1 cellular context compared by ENCODE assay signal in the genomic region with DNA sequence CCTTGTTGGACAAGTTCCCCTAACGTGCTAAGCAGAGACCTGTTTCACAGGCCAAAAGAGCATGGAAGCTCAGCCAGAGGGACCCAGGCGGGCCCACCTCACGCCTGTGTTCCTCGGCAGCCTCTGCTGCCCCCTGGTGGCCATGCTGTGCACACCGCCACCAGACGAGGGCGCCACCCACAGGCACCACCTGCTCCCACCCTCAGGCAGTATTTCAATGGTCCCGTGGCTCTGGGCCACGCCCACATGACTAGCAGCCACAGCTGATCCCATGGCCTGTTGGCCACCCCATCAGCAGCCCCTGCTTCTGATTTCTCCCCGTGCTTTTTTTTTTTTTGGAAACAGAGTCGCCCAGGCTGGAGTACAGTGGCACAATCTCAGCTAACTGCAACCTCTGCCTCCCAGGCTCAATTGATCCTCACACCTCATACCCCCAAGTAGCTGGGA.
A peak's percentile ranks its signal among the peaks of the same experiment; 100 is the strongest.
TF ChIP-seq lines count a peak whose summit lies in the region.

No MANE protein-coding gene starts in this region.

TF ChIP-seq in K562, 482 proteins besides CTCF, POLR2A, EP300 and RAD21 (continues in another document):
- no peak for TF ChIP-seq ERF (CRISPR knock-in tag; IDR thresholded peaks at IDR 0.05)
- TF ChIP-seq SIRT6 (IDR thresholded peaks at IDR 0.05; ENCODE audit: low read depth, low read length), result no peak
- TF ChIP-seq SRF (CRISPR knock-in tag; IDR thresholded peaks at IDR 0.05), result 0 out of 4 replicates have a peak, but pooled peaks of 1 of the 2 experiments have one; percentile 55
- TF ChIP-seq, protein P1, sequence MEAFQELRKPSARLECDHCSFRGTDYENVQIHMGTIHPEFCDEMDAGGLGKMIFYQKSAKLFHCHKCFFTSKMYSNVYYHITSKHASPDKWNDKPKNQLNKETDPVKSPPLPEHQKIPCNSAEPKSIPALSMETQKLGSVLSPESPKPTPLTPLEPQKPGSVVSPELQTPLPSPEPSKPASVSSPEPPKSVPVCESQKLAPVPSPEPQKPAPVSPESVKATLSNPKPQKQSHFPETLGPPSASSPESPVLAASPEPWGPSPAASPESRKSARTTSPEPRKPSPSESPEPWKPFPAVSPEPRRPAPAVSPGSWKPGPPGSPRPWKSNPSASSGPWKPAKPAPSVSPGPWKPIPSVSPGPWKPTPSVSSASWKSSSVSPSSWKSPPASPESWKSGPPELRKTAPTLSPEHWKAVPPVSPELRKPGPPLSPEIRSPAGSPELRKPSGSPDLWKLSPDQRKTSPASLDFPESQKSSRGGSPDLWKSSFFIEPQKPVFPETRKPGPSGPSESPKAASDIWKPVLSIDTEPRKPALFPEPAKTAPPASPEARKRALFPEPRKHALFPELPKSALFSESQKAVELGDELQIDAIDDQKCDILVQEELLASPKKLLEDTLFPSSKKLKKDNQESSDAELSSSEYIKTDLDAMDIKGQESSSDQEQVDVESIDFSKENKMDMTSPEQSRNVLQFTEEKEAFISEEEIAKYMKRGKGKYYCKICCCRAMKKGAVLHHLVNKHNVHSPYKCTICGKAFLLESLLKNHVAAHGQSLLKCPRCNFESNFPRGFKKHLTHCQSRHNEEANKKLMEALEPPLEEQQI (IDR thresholded peaks at IDR 0.05), result no peak; the same call in 1 of the 2 replicates
- TF ChIP-seq ZKSCAN1 (IDR thresholded peaks at IDR 0.05; ENCODE audit: low read depth, low read length), result peak; percentile 63
- TF ChIP-seq CBX3 (IDR thresholded peaks at IDR 0.05; ENCODE audit: borderline replicate concordance in 1 of 2, low read length in 2 of 2), result peak in 1 of 2 experiments; percentile 87; a peak in 2 of 3 replicates
- peak; percentile 79; the same call in 1 of the 2 replicates for TF ChIP-seq ZBTB7A (IDR thresholded peaks at IDR 0.05; ENCODE audit: borderline replicate concordance, control insufficient read depth, low read depth, low read length)
- TF ChIP-seq MCM5 (IDR thresholded peaks at IDR 0.05; ENCODE audit: low read depth), result no peak
- TF ChIP-seq, protein P2, sequence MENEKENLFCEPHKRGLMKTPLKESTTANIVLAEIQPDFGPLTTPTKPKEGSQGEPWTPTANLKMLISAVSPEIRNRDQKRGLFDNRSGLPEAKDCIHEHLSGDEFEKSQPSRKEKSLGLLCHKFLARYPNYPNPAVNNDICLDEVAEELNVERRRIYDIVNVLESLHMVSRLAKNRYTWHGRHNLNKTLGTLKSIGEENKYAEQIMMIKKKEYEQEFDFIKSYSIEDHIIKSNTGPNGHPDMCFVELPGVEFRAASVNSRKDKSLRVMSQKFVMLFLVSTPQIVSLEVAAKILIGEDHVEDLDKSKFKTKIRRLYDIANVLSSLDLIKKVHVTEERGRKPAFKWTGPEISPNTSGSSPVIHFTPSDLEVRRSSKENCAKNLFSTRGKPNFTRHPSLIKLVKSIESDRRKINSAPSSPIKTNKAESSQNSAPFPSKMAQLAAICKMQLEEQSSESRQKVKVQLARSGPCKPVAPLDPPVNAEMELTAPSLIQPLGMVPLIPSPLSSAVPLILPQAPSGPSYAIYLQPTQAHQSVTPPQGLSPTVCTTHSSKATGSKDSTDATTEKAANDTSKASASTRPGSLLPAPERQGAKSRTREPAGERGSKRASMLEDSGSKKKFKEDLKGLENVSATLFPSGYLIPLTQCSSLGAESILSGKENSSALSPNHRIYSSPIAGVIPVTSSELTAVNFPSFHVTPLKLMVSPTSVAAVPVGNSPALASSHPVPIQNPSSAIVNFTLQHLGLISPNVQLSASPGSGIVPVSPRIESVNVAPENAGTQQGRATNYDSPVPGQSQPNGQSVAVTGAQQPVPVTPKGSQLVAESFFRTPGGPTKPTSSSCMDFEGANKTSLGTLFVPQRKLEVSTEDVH (IDR thresholded peaks at IDR 0.05; ENCODE audit: low read depth, partially characterized antibody), result peak; percentile 33
- TF ChIP-seq, protein P3, sequence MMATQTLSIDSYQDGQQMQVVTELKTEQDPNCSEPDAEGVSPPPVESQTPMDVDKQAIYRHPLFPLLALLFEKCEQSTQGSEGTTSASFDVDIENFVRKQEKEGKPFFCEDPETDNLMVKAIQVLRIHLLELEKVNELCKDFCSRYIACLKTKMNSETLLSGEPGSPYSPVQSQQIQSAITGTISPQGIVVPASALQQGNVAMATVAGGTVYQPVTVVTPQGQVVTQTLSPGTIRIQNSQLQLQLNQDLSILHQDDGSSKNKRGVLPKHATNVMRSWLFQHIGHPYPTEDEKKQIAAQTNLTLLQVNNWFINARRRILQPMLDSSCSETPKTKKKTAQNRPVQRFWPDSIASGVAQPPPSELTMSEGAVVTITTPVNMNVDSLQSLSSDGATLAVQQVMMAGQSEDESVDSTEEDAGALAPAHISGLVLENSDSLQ (IDR thresholded peaks at IDR 0.05), result peak; percentile 87
- TF ChIP-seq L3MBTL2 (IDR thresholded peaks at IDR 0.05), result peak; percentile 76
- no peak for TF ChIP-seq BACH1 (tag; IDR thresholded peaks at IDR 0.05)
- TF ChIP-seq, protein P4, sequence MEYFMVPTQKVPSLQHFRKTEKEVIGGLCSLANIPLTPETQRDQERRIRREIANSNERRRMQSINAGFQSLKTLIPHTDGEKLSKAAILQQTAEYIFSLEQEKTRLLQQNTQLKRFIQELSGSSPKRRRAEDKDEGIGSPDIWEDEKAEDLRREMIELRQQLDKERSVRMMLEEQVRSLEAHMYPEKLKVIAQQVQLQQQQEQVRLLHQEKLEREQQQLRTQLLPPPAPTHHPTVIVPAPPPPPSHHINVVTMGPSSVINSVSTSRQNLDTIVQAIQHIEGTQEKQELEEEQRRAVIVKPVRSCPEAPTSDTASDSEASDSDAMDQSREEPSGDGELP (CRISPR knock-in tag; IDR thresholded peaks at IDR 0.05; ENCODE audit: borderline replicate concordance), result peak; percentile 99
- no peak for TF ChIP-seq KLF10 (CRISPR knock-in tag; IDR thresholded peaks at IDR 0.05)
- TF ChIP-seq MED1 (CRISPR knock-in tag; IDR thresholded peaks at IDR 0.05; ENCODE audit: borderline replicate concordance), result no peak
- no peak for TF ChIP-seq NCOA4 (IDR thresholded peaks at IDR 0.05; ENCODE audit: partially characterized antibody)
- TF ChIP-seq ZNF184 (CRISPR knock-in tag; IDR thresholded peaks at IDR 0.05), result no peak
- no peak for TF ChIP-seq CAMTA2 (CRISPR knock-in tag; conservative IDR thresholded peaks at IDR 0.05)
- TF ChIP-seq, protein P5, sequence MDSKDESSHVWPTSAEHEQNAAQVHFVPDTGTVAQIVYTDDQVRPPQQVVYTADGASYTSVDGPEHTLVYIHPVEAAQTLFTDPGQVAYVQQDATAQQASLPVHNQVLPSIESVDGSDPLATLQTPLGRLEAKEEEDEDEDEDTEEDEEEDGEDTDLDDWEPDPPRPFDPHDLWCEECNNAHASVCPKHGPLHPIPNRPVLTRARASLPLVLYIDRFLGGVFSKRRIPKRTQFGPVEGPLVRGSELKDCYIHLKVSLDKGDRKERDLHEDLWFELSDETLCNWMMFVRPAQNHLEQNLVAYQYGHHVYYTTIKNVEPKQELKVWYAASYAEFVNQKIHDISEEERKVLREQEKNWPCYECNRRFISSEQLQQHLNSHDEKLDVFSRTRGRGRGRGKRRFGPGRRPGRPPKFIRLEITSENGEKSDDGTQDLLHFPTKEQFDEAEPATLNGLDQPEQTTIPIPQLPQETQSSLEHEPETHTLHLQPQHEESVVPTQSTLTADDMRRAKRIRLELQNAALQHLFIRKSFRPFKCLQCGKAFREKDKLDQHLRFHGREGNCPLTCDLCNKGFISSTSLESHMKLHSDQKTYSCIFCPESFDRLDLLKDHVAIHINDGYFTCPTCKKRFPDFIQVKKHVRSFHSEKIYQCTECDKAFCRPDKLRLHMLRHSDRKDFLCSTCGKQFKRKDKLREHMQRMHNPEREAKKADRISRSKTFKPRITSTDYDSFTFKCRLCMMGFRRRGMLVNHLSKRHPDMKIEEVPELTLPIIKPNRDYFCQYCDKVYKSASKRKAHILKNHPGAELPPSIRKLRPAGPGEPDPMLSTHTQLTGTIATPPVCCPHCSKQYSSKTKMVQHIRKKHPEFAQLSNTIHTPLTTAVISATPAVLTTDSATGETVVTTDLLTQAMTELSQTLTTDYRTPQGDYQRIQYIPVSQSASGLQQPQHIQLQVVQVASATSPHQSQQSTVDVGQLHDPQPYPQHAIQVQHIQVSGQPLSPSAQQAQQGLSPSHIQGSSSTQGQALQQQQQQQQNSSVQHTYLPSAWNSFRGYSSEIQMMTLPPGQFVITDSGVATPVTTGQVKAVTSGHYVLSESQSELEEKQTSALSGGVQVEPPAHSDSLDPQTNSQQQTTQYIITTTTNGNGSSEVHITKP (IDR thresholded peaks at IDR 0.05; ENCODE audit: partially characterized antibody), result peak; percentile 58
- TF ChIP-seq, protein P6, sequence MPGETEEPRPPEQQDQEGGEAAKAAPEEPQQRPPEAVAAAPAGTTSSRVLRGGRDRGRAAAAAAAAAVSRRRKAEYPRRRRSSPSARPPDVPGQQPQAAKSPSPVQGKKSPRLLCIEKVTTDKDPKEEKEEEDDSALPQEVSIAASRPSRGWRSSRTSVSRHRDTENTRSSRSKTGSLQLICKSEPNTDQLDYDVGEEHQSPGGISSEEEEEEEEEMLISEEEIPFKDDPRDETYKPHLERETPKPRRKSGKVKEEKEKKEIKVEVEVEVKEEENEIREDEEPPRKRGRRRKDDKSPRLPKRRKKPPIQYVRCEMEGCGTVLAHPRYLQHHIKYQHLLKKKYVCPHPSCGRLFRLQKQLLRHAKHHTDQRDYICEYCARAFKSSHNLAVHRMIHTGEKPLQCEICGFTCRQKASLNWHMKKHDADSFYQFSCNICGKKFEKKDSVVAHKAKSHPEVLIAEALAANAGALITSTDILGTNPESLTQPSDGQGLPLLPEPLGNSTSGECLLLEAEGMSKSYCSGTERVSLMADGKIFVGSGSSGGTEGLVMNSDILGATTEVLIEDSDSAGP (CRISPR knock-in tag; IDR thresholded peaks at IDR 0.05), result no peak
- no peak for TF ChIP-seq ZNF57 (CRISPR knock-in tag; IDR thresholded peaks at IDR 0.05)
- no peak for TF ChIP-seq ZNF644 (tag; IDR thresholded peaks at IDR 0.05; ENCODE audit: low read depth)
- TF ChIP-seq ZNF224 (CRISPR knock-in tag; IDR thresholded peaks at IDR 0.05), result no peak
- peak; percentile 81 for TF ChIP-seq MXI1 (IDR thresholded peaks at IDR 0.05; ENCODE audit: low read depth, low read length)
- TF ChIP-seq MECOM (CRISPR knock-in tag; IDR thresholded peaks at IDR 0.05), result no peak
- no peak for TF ChIP-seq POLR2B (IDR thresholded peaks at IDR 0.05; ENCODE audit: low read depth, partially characterized antibody)
- TF ChIP-seq TARDBP (IDR thresholded peaks at IDR 0.05), result 0 out of 2 replicates have a peak, but pooled peaks have one; percentile 66
- no peak for TF ChIP-seq STAT5B (CRISPR knock-in tag; IDR thresholded peaks at IDR 0.05)
- no peak for TF ChIP-seq POLR3A (IDR thresholded peaks at IDR 0.05; ENCODE audit: borderline replicate concordance, extremely low read depth, insufficient read depth, insufficient read length)
- TF ChIP-seq ARID1B (IDR thresholded peaks at IDR 0.05), result peak; percentile 49
- TF ChIP-seq ZNF263 (CRISPR knock-in tag; IDR thresholded peaks at IDR 0.05; ENCODE audit: borderline replicate concordance), result peak; percentile 52; the same call in 1 of the 2 replicates
- TF ChIP-seq LCOR (CRISPR knock-in tag; IDR thresholded peaks at IDR 0.05), result peak; percentile 81; the same call in 1 of the 2 replicates
- peak; percentile 77 for TF ChIP-seq ATF7 (IDR thresholded peaks at IDR 0.05)
- no peak for TF ChIP-seq HDAC8 (tag; IDR thresholded peaks at IDR 0.05)
- TF ChIP-seq CXXC5 (CRISPR knock-in tag; IDR thresholded peaks at IDR 0.05), result peak; percentile 72
- peak; percentile 80 for TF ChIP-seq RAD51 (IDR thresholded peaks at IDR 0.05; ENCODE audit: borderline replicate concordance, low read depth)
- TF ChIP-seq TOE1 (IDR thresholded peaks at IDR 0.05; ENCODE audit: borderline replicate concordance), result peak; percentile 65; the same call in 1 of the 2 replicates
- TF ChIP-seq TOE1 (CRISPR knock-in tag; IDR thresholded peaks at IDR 0.05; ENCODE audit: borderline replicate concordance, low read depth), result no peak
- TF ChIP-seq, protein P7, sequence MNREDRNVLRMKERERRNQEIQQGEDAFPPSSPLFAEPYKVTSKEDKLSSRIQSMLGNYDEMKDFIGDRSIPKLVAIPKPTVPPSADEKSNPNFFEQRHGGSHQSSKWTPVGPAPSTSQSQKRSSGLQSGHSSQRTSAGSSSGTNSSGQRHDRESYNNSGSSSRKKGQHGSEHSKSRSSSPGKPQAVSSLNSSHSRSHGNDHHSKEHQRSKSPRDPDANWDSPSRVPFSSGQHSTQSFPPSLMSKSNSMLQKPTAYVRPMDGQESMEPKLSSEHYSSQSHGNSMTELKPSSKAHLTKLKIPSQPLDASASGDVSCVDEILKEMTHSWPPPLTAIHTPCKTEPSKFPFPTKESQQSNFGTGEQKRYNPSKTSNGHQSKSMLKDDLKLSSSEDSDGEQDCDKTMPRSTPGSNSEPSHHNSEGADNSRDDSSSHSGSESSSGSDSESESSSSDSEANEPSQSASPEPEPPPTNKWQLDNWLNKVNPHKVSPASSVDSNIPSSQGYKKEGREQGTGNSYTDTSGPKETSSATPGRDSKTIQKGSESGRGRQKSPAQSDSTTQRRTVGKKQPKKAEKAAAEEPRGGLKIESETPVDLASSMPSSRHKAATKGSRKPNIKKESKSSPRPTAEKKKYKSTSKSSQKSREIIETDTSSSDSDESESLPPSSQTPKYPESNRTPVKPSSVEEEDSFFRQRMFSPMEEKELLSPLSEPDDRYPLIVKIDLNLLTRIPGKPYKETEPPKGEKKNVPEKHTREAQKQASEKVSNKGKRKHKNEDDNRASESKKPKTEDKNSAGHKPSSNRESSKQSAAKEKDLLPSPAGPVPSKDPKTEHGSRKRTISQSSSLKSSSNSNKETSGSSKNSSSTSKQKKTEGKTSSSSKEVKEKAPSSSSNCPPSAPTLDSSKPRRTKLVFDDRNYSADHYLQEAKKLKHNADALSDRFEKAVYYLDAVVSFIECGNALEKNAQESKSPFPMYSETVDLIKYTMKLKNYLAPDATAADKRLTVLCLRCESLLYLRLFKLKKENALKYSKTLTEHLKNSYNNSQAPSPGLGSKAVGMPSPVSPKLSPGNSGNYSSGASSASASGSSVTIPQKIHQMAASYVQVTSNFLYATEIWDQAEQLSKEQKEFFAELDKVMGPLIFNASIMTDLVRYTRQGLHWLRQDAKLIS (CRISPR knock-in tag; IDR thresholded peaks at IDR 0.05), result 0 out of 2 replicates have a peak, but pooled peaks have one; percentile 81
- TF ChIP-seq, protein P8, sequence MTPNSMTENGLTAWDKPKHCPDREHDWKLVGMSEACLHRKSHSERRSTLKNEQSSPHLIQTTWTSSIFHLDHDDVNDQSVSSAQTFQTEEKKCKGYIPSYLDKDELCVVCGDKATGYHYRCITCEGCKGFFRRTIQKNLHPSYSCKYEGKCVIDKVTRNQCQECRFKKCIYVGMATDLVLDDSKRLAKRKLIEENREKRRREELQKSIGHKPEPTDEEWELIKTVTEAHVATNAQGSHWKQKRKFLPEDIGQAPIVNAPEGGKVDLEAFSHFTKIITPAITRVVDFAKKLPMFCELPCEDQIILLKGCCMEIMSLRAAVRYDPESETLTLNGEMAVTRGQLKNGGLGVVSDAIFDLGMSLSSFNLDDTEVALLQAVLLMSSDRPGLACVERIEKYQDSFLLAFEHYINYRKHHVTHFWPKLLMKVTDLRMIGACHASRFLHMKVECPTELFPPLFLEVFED (CRISPR knock-in tag; conservative IDR thresholded peaks at IDR 0.05), result no peak
- no peak for TF ChIP-seq NR3C1 (CRISPR knock-in tag; IDR thresholded peaks at IDR 0.05)
- TF ChIP-seq TBL1XR1 (IDR thresholded peaks at IDR 0.05; ENCODE audit: low read length in 2 of 2), result peak in 1 of 2 experiments; percentile 55; a peak in 1 of 4 replicates
- TF ChIP-seq CCAR2 (IDR thresholded peaks at IDR 0.05; ENCODE audit: low read depth, low read length), result no peak
